1 cellular context compared by ENCODE assay signal in the genomic region with DNA sequence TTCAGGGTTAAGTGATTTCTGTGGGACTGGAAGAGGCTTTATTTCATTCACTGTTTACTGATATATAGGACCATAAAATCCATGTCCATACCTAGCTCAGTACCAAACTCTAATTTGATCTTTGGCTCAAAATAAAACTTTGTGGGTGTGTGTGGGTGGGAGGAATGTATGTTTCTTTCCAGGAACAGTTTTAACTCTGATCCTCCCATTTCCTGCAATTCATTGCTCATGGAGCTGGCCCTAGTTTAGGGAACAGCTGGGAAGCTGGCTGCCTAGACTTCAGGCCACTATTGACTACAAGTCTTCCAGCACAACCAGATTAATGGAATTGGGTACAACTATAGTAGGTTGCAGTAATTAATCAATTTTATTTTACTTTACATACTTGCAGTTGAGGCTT.
TF ChIP-seq lines count a peak whose summit lies in the region.

No MANE protein-coding gene starts in this region.

TF ChIP-seq in HEK293T, 16 proteins besides CTCF, POLR2A, EP300 and RAD21 (continued from another document):
- TF ChIP-seq FOXM1 (IDR thresholded peaks at IDR 0.05; ENCODE audit: borderline replicate concordance) (no peak), NFRKB (IDR thresholded peaks at IDR 0.05) (no peak), ZNF384 (IDR thresholded peaks at IDR 0.05) (no peak), BHLHE40 (IDR thresholded peaks at IDR 0.05; ENCODE audit: borderline replicate concordance) (no peak), LEF1 (IDR thresholded peaks at IDR 0.05; ENCODE audit: borderline replicate concordance) (no peak), CTBP1 (IDR thresholded peaks at IDR 0.05; ENCODE audit: borderline replicate concordance) (no peak), ARNT (IDR thresholded peaks at IDR 0.05) (no peak)
TF ChIP-seq in HEK293T: peak in this region for 0.
